In genomic region chr2:6952116-6952515, GRCh38 we compare ENCODE assay signal across 21 cellular contexts. TPM values are rescaled to one million over a fixed set of nuclear protein-coding genes. Genes with fewer than 3 reads are reported as not detected.
DNase-seq lines count a peak whose midpoint lies in the region; TF ChIP-seq lines count a peak whose summit lies in the region.
"Had no signal": no experiment of that assay in that cellular context is flagged by ENCODE, and none has a peak within 500 bp of the region (broad histone marks: within the 10 kb centered on the region; RNA-seq: fewer than 3 reads in every experiment).

No MANE protein-coding gene starts in this region.

- H3K9me3 Mint-ChIP-seq in activated naive CD4-positive, alpha-beta T cell treated with anti-CD3 and anti-CD28 coated beads, Interleukin-2, amount 50 U/mL, for 24 hours = no peaks in the 10 kb centered on the region
- H3K9me3 Mint-ChIP-seq in chondrocyte (ENCODE audit: low read depth) (no peaks in the 10 kb centered on the region), progenitor cell of endocrine pancreas (ENCODE audit: low read depth) (no peaks in the 10 kb centered on the region)
- no peaks in the 10 kb centered on the region for H3K9me3 Mint-ChIP-seq in activated CD4-positive, alpha-beta T cell treated with anti-CD3 and anti-CD28 coated beads, Interleukin-2, amount 10 ng/mL, durations not matched to agents 7 days and 5 days
- H3K9me3 Mint-ChIP-seq: CD8-positive, alpha-beta T cell had no signal

- TF ChIP-seq CTCF in chondrocyte (IDR thresholded peaks at IDR 0.05) (no peak), fibroblast of the aortic adventitia (IDR thresholded peaks at IDR 0.05; ENCODE audit: insufficient read depth, low read length) (no peak), progenitor cell of endocrine pancreas (IDR thresholded peaks at IDR 0.05; ENCODE audit: unreplicated experiment) (no peak)

- no peak overlapping the region for H3K4me3 ChIP-seq in fibroblast of the aortic adventitia (ENCODE audit: low read depth, low read length)
- H3K4me3 ChIP-seq: PC-9 had no signal

- CTCF ChIA-PET in activated CD4-positive, alpha-beta T cell treated with anti-CD3 and anti-CD28 coated beads, Interleukin-2, amount 10 ng/mL, durations not matched to agents 7 days and 5 days (lab: Charles Lee) = no interaction called here

- H3K27ac Mint-ChIP-seq in activated naive CD4-positive, alpha-beta T cell treated with anti-CD3 and anti-CD28 coated beads, Interleukin-2, amount 50 U/mL, for 24 hours = peak overlapping the region; percentile 4
- H3K27ac Mint-ChIP-seq in chondrocyte (ENCODE audit: unreplicated experiment) (peak overlapping the region; percentile 58), progenitor cell of endocrine pancreas (peak overlapping the region; percentile 9)
- H3K27ac Mint-ChIP-seq in activated CD4-positive, alpha-beta T cell treated with anti-CD3 and anti-CD28 coated beads, Interleukin-2, amount 10 ng/mL, durations not matched to agents 7 days and 5 days = no peak overlapping the region
- H3K27ac Mint-ChIP-seq: CD8-positive, alpha-beta T cell had no signal

- no peak overlapping the region for H3K4me3 Mint-ChIP-seq in activated naive CD4-positive, alpha-beta T cell treated with anti-CD3 and anti-CD28 coated beads, Interleukin-2, amount 50 U/mL, for 24 hours
- H3K4me3 Mint-ChIP-seq in chondrocyte (ENCODE audit: unreplicated experiment) (no peak overlapping the region), progenitor cell of endocrine pancreas (ENCODE audit: low read depth) (no peak overlapping the region)
- H3K4me3 Mint-ChIP-seq in activated CD4-positive, alpha-beta T cell treated with anti-CD3 and anti-CD28 coated beads, Interleukin-2, amount 10 ng/mL, durations not matched to agents 7 days and 5 days = no peak overlapping the region
- H3K4me3 Mint-ChIP-seq: CD8-positive, alpha-beta T cell had no signal

- no peaks in the 10 kb centered on the region for H3K27me3 Mint-ChIP-seq in activated naive CD4-positive, alpha-beta T cell treated with anti-CD3 and anti-CD28 coated beads, Interleukin-2, amount 50 U/mL, for 24 hours
- H3K27me3 Mint-ChIP-seq in chondrocyte (ENCODE audit: low read depth) (no peaks in the 10 kb centered on the region), progenitor cell of endocrine pancreas (no peaks in the 10 kb centered on the region)
- no peaks in the 10 kb centered on the region for H3K27me3 Mint-ChIP-seq in activated CD4-positive, alpha-beta T cell treated with anti-CD3 and anti-CD28 coated beads, Interleukin-2, amount 10 ng/mL, durations not matched to agents 7 days and 5 days

- DNase-seq in activated naive CD4-positive, alpha-beta T cell treated with anti-CD3 and anti-CD28 coated beads, Interleukin-2, amount 50 U/mL, for 16 hours = no peak
- DNase-seq in chondrocyte (ENCODE audit: low spot score) = no peak
- peak; percentile 16 for DNase-seq in fibroblast of the aortic adventitia (ENCODE audit: low read depth)
- no peak for DNase-seq in progenitor cell of endocrine pancreas (ENCODE audit: low spot score, unreplicated experiment)
- no peak for DNase-seq in activated CD4-positive, alpha-beta T cell treated with anti-CD3 and anti-CD28 coated beads, Interleukin-2, amount 10 ng/mL, durations not matched to agents 7 days and 5 days
- no peak for DNase-seq in NCI-H526 treated with DMSO at 0.1 percent for 48 hours (lab: John Stamatoyannopoulos, UW)
- no peak for DNase-seq in activated CD4-positive, alpha-beta T cell treated with anti-CD3 and anti-CD28 coated beads for 1 hour
- DNase-seq: 8988T; AML-193; C1 segment of cervical spinal cord; CD8-positive, alpha-beta T cell; DMS153; Kasumi-1; NCI-H1694 treated with DMSO at 0.1 percent for 48 hours; NCI-H2081 treated with DMSO at 0.1 percent for 48 hours; NCI-H2171 treated with DMSO at 0.1 percent for 48 hours; NCI-H526; PC-9; RPMI8226; SHP77 had no signal

- peaks cover 67% of the 10 kb centered on the region for H3K4me1 Mint-ChIP-seq in activated naive CD4-positive, alpha-beta T cell treated with anti-CD3 and anti-CD28 coated beads, Interleukin-2, amount 50 U/mL, for 24 hours
- H3K4me1 Mint-ChIP-seq in chondrocyte (ENCODE audit: low read depth) (peaks cover 43% of the 10 kb centered on the region), progenitor cell of endocrine pancreas (ENCODE audit: low read depth) (peaks cover 10% of the 10 kb centered on the region)
- peaks cover 26% of the 10 kb centered on the region for H3K4me1 Mint-ChIP-seq in activated CD4-positive, alpha-beta T cell treated with anti-CD3 and anti-CD28 coated beads, Interleukin-2, amount 10 ng/mL, durations not matched to agents 7 days and 5 days

- POLR2A ChIA-PET in activated CD4-positive, alpha-beta T cell treated with anti-CD3 and anti-CD28 coated beads, Interleukin-2, amount 10 ng/mL, durations not matched to agents 7 days and 5 days (lab: Charles Lee) = no interaction called here

- H3K36me3 Mint-ChIP-seq in activated naive CD4-positive, alpha-beta T cell treated with anti-CD3 and anti-CD28 coated beads, Interleukin-2, amount 50 U/mL, for 24 hours = peaks cover 15% of the 10 kb centered on the region
- no peaks in the 10 kb centered on the region for H3K36me3 Mint-ChIP-seq in chondrocyte (ENCODE audit: low read depth)
- peaks cover 12% of the 10 kb centered on the region for H3K36me3 Mint-ChIP-seq in progenitor cell of endocrine pancreas (ENCODE audit: insufficient read depth)
- H3K36me3 Mint-ChIP-seq in activated CD4-positive, alpha-beta T cell treated with anti-CD3 and anti-CD28 coated beads, Interleukin-2, amount 10 ng/mL, durations not matched to agents 7 days and 5 days (ENCODE audit: low read depth) = peaks cover 44% of the 10 kb centered on the region

RNA-seq across cellular contexts. Expression of gene RNF144A, which starts 34.9 kb away (rescaled TPM):
- total RNA-seq in chondrocyte (7.2 to 10.9 TPM (median 9.5 TPM) in 3 replicates), fibroblast of the aortic adventitia (ENCODE audit: low replicate concordance) (5.8 and 10.8 TPM in 2 replicates), progenitor cell of endocrine pancreas (39.9 and 40.2 TPM in 2 replicates)
- 100 to 1,000 TPM in 1 of 2 experiments, 10 to 100 TPM in 1; 89.6 to 101 TPM for total RNA-seq in activated CD4-positive, alpha-beta T cell treated with anti-CD3 and anti-CD28 coated beads, Interleukin-2, amount 10 ng/mL, durations not matched to agents 7 days and 5 days
